In genomic region chr14:21721504-21721903, GRCh38 we compare ENCODE assay signal across 19 cellular contexts. TPM values are rescaled to one million over a fixed set of nuclear protein-coding genes. Genes with fewer than 3 reads are reported as not detected.
DNase-seq lines count a peak whose midpoint lies in the region; ATAC-seq and TF ChIP-seq lines count a peak whose summit lies in the region.
"Had no signal": no experiment of that assay in that cellular context is flagged by ENCODE, and none has a peak within 500 bp of the region (broad histone marks: within the 10 kb centered on the region; RNA-seq: fewer than 3 reads in every experiment).

No MANE protein-coding gene starts in this region.

- H3K4me1 ChIP-seq in CD8-positive, alpha-beta T cell (ENCODE audit: insufficient read depth, low read length): no peaks in the 10 kb centered on the region
- no peaks in the 10 kb centered on the region for H3K4me1 ChIP-seq in naive thymus-derived CD4-positive, alpha-beta T cell (ENCODE audit: control insufficient read depth in 2 of 2, insufficient read depth in 2 of 2, low read length in 2 of 2)
- H3K4me1 ChIP-seq in upper lobe of right lung: no peaks in the 10 kb centered on the region
- H3K4me1 ChIP-seq in lower lobe of right lung: no peaks in the 10 kb centered on the region
- H3K4me1 ChIP-seq: HAP-1 had no signal

- H3K9me3 ChIP-seq in CD8-positive, alpha-beta T cell (ENCODE audit: low read length): no peaks in the 10 kb centered on the region
- H3K9me3 ChIP-seq in naive thymus-derived CD4-positive, alpha-beta T cell (ENCODE audit: control insufficient read depth in 2 of 3, low read length in 3 of 3): no peaks in the 10 kb centered on the region
- H3K9me3 ChIP-seq in upper lobe of right lung (no peaks in the 10 kb centered on the region), lower lobe of right lung (no peaks in the 10 kb centered on the region)
- H3K9me3 ChIP-seq: HAP-1 had no signal

- TF ChIP-seq CTCF in CD8-positive, alpha-beta T cell (IDR thresholded peaks at IDR 0.05): no peak
- no peak for TF ChIP-seq CTCF in LNCaP clone FGC (IDR thresholded peaks at IDR 0.05; ENCODE audit: control insufficient read depth, extremely low read depth, insufficient read depth)
- TF ChIP-seq CTCF in upper lobe of right lung (IDR thresholded peaks at IDR 0.05): no peak
- TF ChIP-seq CTCF in lower lobe of right lung (IDR thresholded peaks at IDR 0.05): no peak

- intact Hi-C loops in CD8-positive, alpha-beta T cell (cut with DNase I, micrococcal nuclease): loop anchor here (5.0 kb wide), 2 partner anchors 821 to 836 kb away; no protein-coding TSS in a partner anchor
- intact Hi-C loops in naive thymus-derived CD4-positive, alpha-beta T cell (cut with micrococcal nuclease): loop anchor here in 1 of 2 donors (5.0 kb wide), 1 partner anchor 801 kb away; no protein-coding TSS in a partner anchor
- intact Hi-C loops in upper lobe of right lung (cut with DNase I) (no loop called here), lower lobe of right lung (cut with DNase I) (no loop called here)

- POLR2A ChIA-PET in CD8-positive, alpha-beta T cell (lab: Charles Lee): no interaction called here
- POLR2A ChIA-PET in naive thymus-derived CD4-positive, alpha-beta T cell (lab: Charles Lee): no interaction called here

- no peaks in the 10 kb centered on the region for H3K9me3 Mint-ChIP-seq in CD8-positive, alpha-beta T cell
- no peaks in the 10 kb centered on the region for H3K9me3 Mint-ChIP-seq in activated naive CD8-positive, alpha-beta T cell treated with anti-CD3 and anti-CD28 coated beads for 36 hours
- H3K9me3 Mint-ChIP-seq in naive thymus-derived CD4-positive, alpha-beta T cell: no peaks in the 10 kb centered on the region
- H3K9me3 Mint-ChIP-seq: CD4-positive, alpha-beta T cell had no signal

- no peaks in the 10 kb centered on the region for H3K36me3 ChIP-seq in CD8-positive, alpha-beta T cell (ENCODE audit: insufficient read depth, low read length)
- H3K36me3 ChIP-seq in naive thymus-derived CD4-positive, alpha-beta T cell (ENCODE audit: control insufficient read depth in 2 of 3, insufficient read depth in 3 of 3, low read length in 3 of 3): no peaks in the 10 kb centered on the region
- no peaks in the 10 kb centered on the region for H3K36me3 ChIP-seq in upper lobe of right lung
- no peaks in the 10 kb centered on the region for H3K36me3 ChIP-seq in lower lobe of right lung
- H3K36me3 ChIP-seq: HAP-1 had no signal

- H3K27me3 ChIP-seq in CD8-positive, alpha-beta T cell (ENCODE audit: insufficient read depth, low read length): no peaks in the 10 kb centered on the region
- no peaks in the 10 kb centered on the region for H3K27me3 ChIP-seq in naive thymus-derived CD4-positive, alpha-beta T cell (ENCODE audit: control insufficient read depth in 2 of 2, insufficient read depth in 2 of 2, low read length in 2 of 2)
- H3K27me3 ChIP-seq in upper lobe of right lung (peaks cover 18% of the 10 kb centered on the region), lower lobe of right lung (ENCODE audit: low read depth) (peaks cover 5% of the 10 kb centered on the region)

- H3K4me1 Mint-ChIP-seq in CD8-positive, alpha-beta T cell (ENCODE audit: low read depth): peaks cover 2% of the 10 kb centered on the region
- H3K4me1 Mint-ChIP-seq in activated naive CD8-positive, alpha-beta T cell treated with anti-CD3 and anti-CD28 coated beads for 36 hours: peaks cover 2% of the 10 kb centered on the region
- H3K4me1 Mint-ChIP-seq in naive thymus-derived CD4-positive, alpha-beta T cell: peaks cover 0 to 3% (median 0%) of the 10 kb centered on the region in 7 donors

- no peaks in the 10 kb centered on the region for H3K36me3 Mint-ChIP-seq in CD8-positive, alpha-beta T cell
- H3K36me3 Mint-ChIP-seq in activated naive CD8-positive, alpha-beta T cell treated with anti-CD3 and anti-CD28 coated beads for 36 hours: no peaks in the 10 kb centered on the region
- H3K36me3 Mint-ChIP-seq in naive thymus-derived CD4-positive, alpha-beta T cell: peaks cover 0 to 4% (median 0%) of the 10 kb centered on the region in 5 donors

- H3K4me3 Mint-ChIP-seq in CD8-positive, alpha-beta T cell: no peak overlapping the region
- no peak overlapping the region for H3K4me3 Mint-ChIP-seq in activated naive CD8-positive, alpha-beta T cell treated with anti-CD3 and anti-CD28 coated beads for 36 hours
- H3K4me3 Mint-ChIP-seq in naive thymus-derived CD4-positive, alpha-beta T cell: no peak overlapping the region
- H3K4me3 Mint-ChIP-seq: CD4-positive, alpha-beta T cell had no signal

- no peak for ATAC-seq in CD8-positive, alpha-beta T cell
- no peak for ATAC-seq in naive thymus-derived CD4-positive, alpha-beta T cell
- ATAC-seq in upper lobe of right lung (no peak), lower lobe of right lung (no peak)

- peaks cover 47% of the 10 kb centered on the region for H3K27me3 Mint-ChIP-seq in CD8-positive, alpha-beta T cell (ENCODE audit: low read depth)
- H3K27me3 Mint-ChIP-seq in activated naive CD8-positive, alpha-beta T cell treated with anti-CD3 and anti-CD28 coated beads for 36 hours: peaks cover 61% of the 10 kb centered on the region
- peaks cover 36 to 57% (median 43%) of the 10 kb centered on the region in 5 donors for H3K27me3 Mint-ChIP-seq in naive thymus-derived CD4-positive, alpha-beta T cell

- H3K27ac ChIP-seq in CD8-positive, alpha-beta T cell (ENCODE audit: low read depth, low read length): no peak overlapping the region
- peak overlapping the region; percentile 54 for H3K27ac ChIP-seq in naive thymus-derived CD4-positive, alpha-beta T cell (ENCODE audit: low read depth, low read length)
- H3K27ac ChIP-seq in upper lobe of right lung (no peak overlapping the region), lower lobe of right lung (no peak overlapping the region)
- H3K27ac ChIP-seq: C4-2B, GM23248 had no signal

- no peak overlapping the region for H3K4me3 ChIP-seq in CD8-positive, alpha-beta T cell (ENCODE audit: low read depth, low read length)
- H3K4me3 ChIP-seq in LNCaP clone FGC (ENCODE audit: low read depth, low read length): no peak overlapping the region
- no peak overlapping the region for H3K4me3 ChIP-seq in naive thymus-derived CD4-positive, alpha-beta T cell (ENCODE audit: low read length)
- no peak overlapping the region for H3K4me3 ChIP-seq in upper lobe of right lung
- H3K4me3 ChIP-seq in lower lobe of right lung: no peak overlapping the region
- H3K4me3 ChIP-seq: GM23248, HAP-1 had no signal

- DNase-seq in CD8-positive, alpha-beta T cell: no peak
- DNase-seq in LNCaP clone FGC (ENCODE audit: low read depth) (peak; percentile 80), epidermal melanocyte (ENCODE audit: insufficient read length, low spot score) (no peak), upper lobe of right lung (no peak), lower lobe of right lung (no peak)
- DNase-seq in activated naive CD8-positive, alpha-beta T cell treated with anti-CD3 and anti-CD28 coated beads for 36 hours: no peak
- no peak for DNase-seq in naive thymus-derived CD4-positive, alpha-beta T cell
- DNase-seq: AML-193; CD4-positive, alpha-beta T cell; DMS153; DMS79; GDM1; GM23248 had no signal

- CTCF ChIA-PET in CD8-positive, alpha-beta T cell (lab: Charles Lee): interaction anchor here (1.2 to 5.7 kb wide), 3 partner anchors 11 to 13 kb away, joined by 3 to 32 read pairs (median 4); no protein-coding TSS in a partner anchor
- CTCF ChIA-PET in naive thymus-derived CD4-positive, alpha-beta T cell (lab: Charles Lee): interaction anchor here (1.0 to 2.5 kb wide), 2 partner anchors 20 to 849 kb away, joined by 3 to 12 read pairs; no protein-coding TSS in a partner anchor

- H3K27ac Mint-ChIP-seq in CD8-positive, alpha-beta T cell: peak overlapping the region; percentile 19
- peak overlapping the region; percentile 57 for H3K27ac Mint-ChIP-seq in activated naive CD8-positive, alpha-beta T cell treated with anti-CD3 and anti-CD28 coated beads for 36 hours
- H3K27ac Mint-ChIP-seq in naive thymus-derived CD4-positive, alpha-beta T cell: no peak overlapping the region
- H3K27ac Mint-ChIP-seq: CD4-positive, alpha-beta T cell had no signal

RNA-seq across cellular contexts. Expression of gene OR4E1, which starts 47.9 kb away (rescaled TPM):
- total RNA-seq in CD8-positive, alpha-beta T cell: not detected
- total RNA-seq in activated naive CD8-positive, alpha-beta T cell treated with anti-CD3 and anti-CD28 coated beads for 36 hours: not detected
- under 1 TPM in 4 of 5 experiments, not detected in 1; 0.07 to 0.19 (median 0.12) TPM for total RNA-seq in naive thymus-derived CD4-positive, alpha-beta T cell
- not detected for polyA plus RNA-seq in naive thymus-derived CD4-positive, alpha-beta T cell
- total RNA-seq in upper lobe of right lung (not detected), lower lobe of right lung (not detected)
- total RNA-seq: CD4-positive, alpha-beta T cell; Daoy; GM23248; H4; HT-29 had no signal
- polyA plus RNA-seq: BJ, GM23248 had no signal

Comparison
In these comparisons a context has a peak if more than half of its experiments do, and no peak if none do; other contexts are left out.
1. H3K27ac Mint-ChIP-seq: peak in CD8-positive, alpha-beta T cell (single experiment) and activated naive CD8-positive, alpha-beta T cell treated with anti-CD3 and anti-CD28 coated beads for 36 hours (single experiment); none in naive thymus-derived CD4-positive, alpha-beta T cell (0 of 9).
2. intact Hi-C loops: an anchor here in CD8-positive, alpha-beta T cell (5.0 kb wide); none called in upper lobe of right lung and lower lobe of right lung.